ENCODE assay signal across 22 cellular contexts in genomic region chr4:725368-726234, GRCh38. TPM values are rescaled to one million over a fixed set of nuclear protein-coding genes. Genes with fewer than 3 reads are reported as not detected.
DNase-seq lines count a peak whose midpoint lies in the region; ATAC-seq, FAIRE-seq and TF ChIP-seq lines count a peak whose summit lies in the region.
"Had no signal": no experiment of that assay in that cellular context is flagged by ENCODE, and none has a peak within 500 bp of the region (broad histone marks: within the 10 kb centered on the region; RNA-seq: fewer than 3 reads in every experiment).

No MANE protein-coding gene starts in this region.

- H3F3A ChIP-seq in neural cell (ENCODE audit: insufficient read depth, low read length, poor library complexity, severe bottlenecking) = no peaks in the 10 kb centered on the region

- intact Hi-C loops in activated naive CD4-positive, alpha-beta T cell treated with anti-CD3 and anti-CD28 coated beads for 36 hours (cut with micrococcal nuclease) = no loop called here
- intact Hi-C loops in tibial artery (cut with DNase I; ENCODE audit: low total_unique reads) = no loop called here

- no peak overlapping the region for H2AK5ac ChIP-seq in H1 (ENCODE audit: low read depth, low read length)

- H2BK20ac ChIP-seq in H1 (ENCODE audit: low read length) = no peak overlapping the region

- no peak overlapping the region for H3K4me3 ChIP-seq in H1 (ENCODE audit: extremely low read depth in 1 of 4, insufficient read depth in 2 of 4, low read depth in 3 of 4, low read length in 4 of 4)
- no peak overlapping the region for H3K4me3 ChIP-seq in neural cell (ENCODE audit: low read length)
- H3K4me3 ChIP-seq in tibial artery = no peak overlapping the region
- H3K4me3 ChIP-seq: BLaER1, heart right ventricle, right lobe of liver, stomach had no signal

- H2AFZ ChIP-seq in H1 (ENCODE audit: low read length) (no peak overlapping the region), neural cell (ENCODE audit: low read depth, low read length) (no peak overlapping the region)

- no peak overlapping the region for H4K5ac ChIP-seq in H1 (ENCODE audit: insufficient read length, low read depth, low read length)

- no peak overlapping the region for H3K4me3 Mint-ChIP-seq in activated naive CD4-positive, alpha-beta T cell treated with anti-CD3 and anti-CD28 coated beads for 36 hours
- no peak overlapping the region for H3K4me3 Mint-ChIP-seq in activated naive CD4-positive, alpha-beta T cell treated with anti-CD3 and anti-CD28 coated beads, Interleukin-2, amount 10 ng/mL, durations not matched to agents 7 days and 5 days
- H3K4me3 Mint-ChIP-seq: activated naive CD8-positive, alpha-beta T cell treated with anti-CD3 and anti-CD28 coated beads for 36 hours had no signal

- no peaks in the 10 kb centered on the region for H3K9me2 ChIP-seq in neural cell (ENCODE audit: insufficient read depth, low read length)

- no peak for TF ChIP-seq CTCF in H1 (IDR thresholded peaks at IDR 0.05; ENCODE audit: control extremely low read depth in 1 of 3, insufficient read depth in 1 of 3, low read depth in 1 of 3, low read length in 3 of 3)
- TF ChIP-seq CTCF in neural cell (IDR thresholded peaks at IDR 0.05; ENCODE audit: poor library complexity, severe bottlenecking) = no peak
- TF ChIP-seq CTCF in tibial artery (IDR thresholded peaks at IDR 0.05) = no peak

- H4K20me1 ChIP-seq in H1 (replicated peaks in 1 of 2; ENCODE audit: control insufficient read depth in 1 of 2, insufficient read depth in 2 of 2, low read length in 2 of 2) (peaks cover 29 to 41% of the 10 kb centered on the region in 2 experiments), neural cell (ENCODE audit: insufficient read depth) (peaks cover 13% of the 10 kb centered on the region)

- no peaks in the 10 kb centered on the region for H3K27me3 ChIP-seq in H1 (replicated peaks in 1 of 4; ENCODE audit: control insufficient read depth in 3 of 4, extremely low read depth in 1 of 4, insufficient read depth in 3 of 4, low read length in 3 of 4)
- no peaks in the 10 kb centered on the region for H3K27me3 ChIP-seq in neural cell (ENCODE audit: insufficient read depth, low read depth, low read length)
- no peaks in the 10 kb centered on the region for H3K27me3 ChIP-seq in tibial artery
- H3K27me3 ChIP-seq: BLaER1, heart right ventricle, neutrophil, right lobe of liver, stomach had no signal

- H2BK120ac ChIP-seq in H1 (replicated peaks; ENCODE audit: low read depth, low read length) = no peak overlapping the region

- peaks cover 20% of the 10 kb centered on the region for H3K79me1 ChIP-seq in H1 (ENCODE audit: low read depth, low read length)

- H3K14ac ChIP-seq in H1 (ENCODE audit: insufficient read length) = no peak overlapping the region

- no peak overlapping the region for H3K56ac ChIP-seq in H1 (replicated peaks; ENCODE audit: insufficient read length, low read depth, low read length)

- H3K36me3 ChIP-seq in H1 (ENCODE audit: control insufficient read depth in 2 of 4, insufficient read depth in 4 of 4, low read length in 3 of 4) (peaks cover 0 to 9% (median 2%) of the 10 kb centered on the region in 4 experiments; a peak in 4 of 8 replicates), neural cell (ENCODE audit: insufficient read depth, low read length) (no peaks in the 10 kb centered on the region), tibial artery (peaks cover under 1 to 23% (median 17%) of the 10 kb centered on the region in 3 donors)

- H3K27ac ChIP-seq in H1 (ENCODE audit: low read depth, low read length) = no peak overlapping the region
- H3K27ac ChIP-seq in neural cell (ENCODE audit: low read length) = peak overlapping the region; percentile 42
- H3K27ac ChIP-seq in tibial artery = peak overlapping the region; percentile 16 to 37
- H3K27ac ChIP-seq: 22Rv1, KMS-11, right lobe of liver had no signal

- 95% methylated on average over 42 of the region's 42 CpGs; no CpG with 5 or more reads in 1 of the 2 experiments for WGBS in H1 (ENCODE audit: extremely low coverage in 1 of 2, insufficient coverage in 1 of 2, insufficient read length in 1 of 2, insufficient replicate concordance in 2 of 2, low coverage in 1 of 2, low lambda C conversion rate in 2 of 2, missing lambda C conversion rate in 1 of 2), 2 experiments

- H3K23me2 ChIP-seq in H1 (ENCODE audit: low read depth, low read length) = no peaks in the 10 kb centered on the region

- no peak overlapping the region for H3K9ac ChIP-seq in H1 (replicated peaks in 1 of 4; ENCODE audit: extremely low read depth in 1 of 4, low read depth in 3 of 4, low read length in 3 of 4)
- H3K9ac ChIP-seq in neural cell (ENCODE audit: low read length) = no peak overlapping the region
- H3K9ac ChIP-seq: BLaER1, KMS-11 had no signal

- H3K4me1 ChIP-seq in H1 (replicated peaks in 1 of 4; ENCODE audit: control insufficient read depth in 3 of 4, insufficient read depth in 4 of 4, low read length in 3 of 4) (no peaks in the 10 kb centered on the region), tibial artery (peaks cover 0 to 21% (median 8%) of the 10 kb centered on the region in 4 donors)
- H3K4me1 ChIP-seq: right lobe of liver had no signal

- H3K23ac ChIP-seq in H1 (ENCODE audit: insufficient read length) = no peak overlapping the region

- no peak for TF ChIP-seq RAD21 in H1 (IDR thresholded peaks at IDR 0.05 in 1 of 2, conservative IDR thresholded peaks at IDR 0.05 in 1 of 2; ENCODE audit: low read depth in 2 of 2, low read length in 2 of 2)
- no peak for TF ChIP-seq RAD21 in neural cell (conservative IDR thresholded peaks at IDR 0.05)

- DNase-seq in activated naive CD4-positive, alpha-beta T cell treated with anti-CD3 and anti-CD28 coated beads for 36 hours = no peak
- no peak for DNase-seq in activated naive CD4-positive, alpha-beta T cell treated with anti-CD3 and anti-CD28 coated beads, Interleukin-2, amount 10 ng/mL, durations not matched to agents 7 days and 5 days
- DNase-seq in H1 (ENCODE audit: low read depth in 1 of 2, low spot score in 2 of 2) (no peak), tibial artery (no peak), GOT3 (lab: John Stamatoyannopoulos, UW) (no peak), HT-29 (ENCODE audit: low spot score) (no peak)
- DNase-seq: activated naive CD8-positive, alpha-beta T cell treated with anti-CD3 and anti-CD28 coated beads for 36 hours; activated T-cell treated with anti-CD3 and anti-CD28 coated beads, Interleukin-2, amount 50 U/mL, for 48 hours; effector CD4-positive, alpha-beta T cell; NCI-H1048; NCI-H526; right lobe of liver; SHP77 treated with DMSO at 0.1 percent for 48 hours; stomach had no signal

- H2BK15ac ChIP-seq in H1 (ENCODE audit: low read length) = no peak overlapping the region

- no peak for FAIRE-seq in H1 (lab: Jason Lieb, UNC)

- no peak overlapping the region for H3K18ac ChIP-seq in H1 (ENCODE audit: extremely low read depth, low read length)

- peaks cover 4% of the 10 kb centered on the region for H3K4me1 Mint-ChIP-seq in activated naive CD4-positive, alpha-beta T cell treated with anti-CD3 and anti-CD28 coated beads for 36 hours (ENCODE audit: low read depth)
- H3K4me1 Mint-ChIP-seq in activated naive CD4-positive, alpha-beta T cell treated with anti-CD3 and anti-CD28 coated beads, Interleukin-2, amount 10 ng/mL, durations not matched to agents 7 days and 5 days = no peaks in the 10 kb centered on the region

- H2BK5ac ChIP-seq in H1 (ENCODE audit: low read depth, low read length) = no peak overlapping the region

- H3K36me3 Mint-ChIP-seq in activated naive CD4-positive, alpha-beta T cell treated with anti-CD3 and anti-CD28 coated beads for 36 hours (ENCODE audit: low read depth) = peaks cover 19% of the 10 kb centered on the region
- peaks cover 35% of the 10 kb centered on the region for H3K36me3 Mint-ChIP-seq in activated naive CD4-positive, alpha-beta T cell treated with anti-CD3 and anti-CD28 coated beads, Interleukin-2, amount 10 ng/mL, durations not matched to agents 7 days and 5 days

- H3K4me2 ChIP-seq in H1 (ENCODE audit: insufficient read depth in 1 of 2, low read depth in 2 of 2, low read length in 2 of 2) (no peak overlapping the region), neural cell (ENCODE audit: low read length) (no peak overlapping the region)
- H3K4me2 ChIP-seq: BLaER1, KMS-11 had no signal

- H2BK12ac ChIP-seq in H1 (ENCODE audit: low read depth, low read length) = no peak overlapping the region

- H4K8ac ChIP-seq in H1 (ENCODE audit: extremely low read depth, insufficient read depth, low read length) = peak overlapping the region; percentile 57

- H3K79me2 ChIP-seq in H1 (ENCODE audit: control insufficient read depth in 1 of 2, insufficient read depth in 2 of 2, low read length in 2 of 2) (peaks cover 3 to 65% of the 10 kb centered on the region in 2 experiments; a peak in 3 of 4 replicates), neural cell (replicated peaks; ENCODE audit: insufficient read depth, low read length) (peaks cover 59% of the 10 kb centered on the region)

- no peak overlapping the region for H4K91ac ChIP-seq in H1 (replicated peaks; ENCODE audit: insufficient read length, low read length)

- H3K9me3 Mint-ChIP-seq in activated naive CD4-positive, alpha-beta T cell treated with anti-CD3 and anti-CD28 coated beads for 36 hours = no peaks in the 10 kb centered on the region
- peaks cover 4% of the 10 kb centered on the region for H3K9me3 Mint-ChIP-seq in activated naive CD4-positive, alpha-beta T cell treated with anti-CD3 and anti-CD28 coated beads, Interleukin-2, amount 10 ng/mL, durations not matched to agents 7 days and 5 days
- H3K9me3 Mint-ChIP-seq: activated naive CD8-positive, alpha-beta T cell treated with anti-CD3 and anti-CD28 coated beads for 36 hours had no signal

- no peaks in the 10 kb centered on the region for H3K27me3 Mint-ChIP-seq in activated naive CD4-positive, alpha-beta T cell treated with anti-CD3 and anti-CD28 coated beads for 36 hours (ENCODE audit: low read depth)
- H3K27me3 Mint-ChIP-seq in activated naive CD4-positive, alpha-beta T cell treated with anti-CD3 and anti-CD28 coated beads, Interleukin-2, amount 10 ng/mL, durations not matched to agents 7 days and 5 days = no peaks in the 10 kb centered on the region
- H3K27me3 Mint-ChIP-seq: activated naive CD8-positive, alpha-beta T cell treated with anti-CD3 and anti-CD28 coated beads for 36 hours had no signal

- no peak for ATAC-seq in HG03025 (IDR thresholded peaks at IDR 0.05; ENCODE audit: low FRiP score, unreplicated experiment)
- ATAC-seq: right lobe of liver had no signal

- no peaks in the 10 kb centered on the region for H3K9me3 ChIP-seq in H1 (ENCODE audit: insufficient read depth in 2 of 2, low read depth in 1 of 2, low read length in 1 of 2)
- no peaks in the 10 kb centered on the region for H3K9me3 ChIP-seq in neural cell (ENCODE audit: low read length)
- H3K9me3 ChIP-seq in tibial artery = no peaks in the 10 kb centered on the region
- H3K9me3 ChIP-seq: heart right ventricle, neutrophil, right lobe of liver, stomach had no signal

- TF ChIP-seq EP300 in H1 (IDR thresholded peaks at IDR 0.05; ENCODE audit: borderline replicate concordance in 1 of 2, low read depth in 2 of 2, low read length in 2 of 2) (no peak), neural cell (conservative IDR thresholded peaks at IDR 0.05; ENCODE audit: poor library complexity, severe bottlenecking) (no peak)

- POLR2A ChIA-PET in H1 (lab: Charles Lee; ENCODE audit: partially characterized antibody) = interaction anchor here (1.3 to 1.4 kb wide), 2 partner anchors 38 to 41 kb away, joined by 3 read pairs; no protein-coding TSS in a partner anchor

- H3K4ac ChIP-seq in H1 (replicated peaks; ENCODE audit: insufficient read length, low read depth, low read length) = no peak overlapping the region

- CTCF ChIA-PET in activated naive CD4-positive, alpha-beta T cell treated with anti-CD3 and anti-CD28 coated beads for 36 hours (lab: Charles Lee) = interaction anchor here (0.6 kb wide), 1 partner anchor 8 kb away, joined by 3 read pairs; no protein-coding TSS in a partner anchor
- CTCF ChIA-PET in activated naive CD4-positive, alpha-beta T cell treated with anti-CD3 and anti-CD28 coated beads, Interleukin-2, amount 10 ng/mL, durations not matched to agents 7 days and 5 days (lab: Charles Lee) = no interaction called here
- CTCF ChIA-PET in H1 (lab: Charles Lee; ENCODE audit: partially characterized antibody) = interaction anchor here (0.6 to 2.6 kb wide), 5 partner anchors 11 to 94 kb away, joined by 3 to 12 read pairs (median 4); no protein-coding TSS in a partner anchor

- no peak for TF ChIP-seq POLR2A in H1 (IDR thresholded peaks at IDR 0.05; ENCODE audit: control extremely low read depth in 1 of 2, low read depth in 2 of 2, low read length in 2 of 2)

- H3K27ac Mint-ChIP-seq in activated naive CD4-positive, alpha-beta T cell treated with anti-CD3 and anti-CD28 coated beads for 36 hours = peak overlapping the region; percentile 18
- H3K27ac Mint-ChIP-seq in activated naive CD4-positive, alpha-beta T cell treated with anti-CD3 and anti-CD28 coated beads, Interleukin-2, amount 10 ng/mL, durations not matched to agents 7 days and 5 days = no peak overlapping the region
- H3K27ac Mint-ChIP-seq: activated naive CD8-positive, alpha-beta T cell treated with anti-CD3 and anti-CD28 coated beads for 36 hours had no signal

RNA-seq across cellular contexts. Expression of gene PCGF3, which starts 20.0 kb away (rescaled TPM):
- total RNA-seq in activated naive CD4-positive, alpha-beta T cell treated with anti-CD3 and anti-CD28 coated beads for 36 hours = 10 to 100 TPM; 24.7 to 25.9 TPM
- 49.7 and 52.9 TPM in 2 replicates for total RNA-seq in H1 (2021; fragmentation: NEBNext Ultra II Directional; extraction: Animal tissue kit (Norgen Biotek cat#: 25700))
- polyA plus RNA-seq in H1 (2011; rRNA removed) (52.7 and 67.4 TPM in 2 replicates), neural cell (117 and 131 TPM in 2 replicates)
- 59.3 TPM for polyA plus RNA-seq in H1 (2011; cell fraction: cytosol; rRNA removed)
- 236 TPM for polyA plus RNA-seq in H1 (2011; cell fraction: nucleus; rRNA removed)
- 39.7 to 58.4 TPM (median 51.5 TPM) in 4 replicates for polyA plus RNA-seq in H1 (2012, experiment 1 of 2)
- 19.5 TPM for polyA plus RNA-seq in H1 (2012, experiment 2 of 2)
- 37.7 TPM for polyA plus RNA-seq in H1 (2013, experiment 1 of 2)
- 33.4 TPM for polyA plus RNA-seq in H1 (2013, experiment 2 of 2)
- polyA minus RNA-seq in H1 (2011; rRNA and poly(A)+ RNA removed) = 41.1 and 51.6 TPM in 2 replicates
- polyA minus RNA-seq in H1 (2011; cell fraction: cytosol; rRNA and poly(A)+ RNA removed) = 50.2 TPM
- polyA minus RNA-seq in H1 (2011; cell fraction: nucleus; rRNA and poly(A)+ RNA removed) = 73.3 TPM
- polyA minus RNA-seq in neural cell = 130 and 145 TPM in 2 replicates
- 48.6 and 64.9 TPM in 2 replicates for total RNA-seq in HT-29 (2014; rRNA removed; shearing (Covaris generic))

RNA-seq across cellular contexts. Expression of gene SLC49A3, which starts 36.6 kb away (rescaled TPM):
- not detected for total RNA-seq in activated naive CD4-positive, alpha-beta T cell treated with anti-CD3 and anti-CD28 coated beads for 36 hours
- 5.7 and 8.8 TPM in 2 replicates for total RNA-seq in H1 (2021; fragmentation: NEBNext Ultra II Directional; extraction: Animal tissue kit (Norgen Biotek cat#: 25700))
- polyA plus RNA-seq in H1 (2011; rRNA removed) (5.0 and 6.7 TPM in 2 replicates), neural cell (not detected in 2 replicates)
- 5.4 TPM for polyA plus RNA-seq in H1 (2011; cell fraction: cytosol; rRNA removed)
- 16.0 TPM for polyA plus RNA-seq in H1 (2011; cell fraction: nucleus; rRNA removed)
- polyA plus RNA-seq in H1 (2012, experiment 1 of 2) = 2.3 to 6.0 TPM (median 5.7 TPM) in 4 replicates
- 3.0 TPM for polyA plus RNA-seq in H1 (2012, experiment 2 of 2)
- polyA plus RNA-seq in H1 (2013, experiment 1 of 2) = 2.3 TPM
- polyA plus RNA-seq in H1 (2013, experiment 2 of 2) = 1.9 TPM
- 0.98 and 2.7 TPM in 2 replicates for polyA minus RNA-seq in H1 (2011; rRNA and poly(A)+ RNA removed)
- polyA minus RNA-seq in H1 (2011; cell fraction: cytosol; rRNA and poly(A)+ RNA removed) = 2.9 TPM
- 9.7 TPM for polyA minus RNA-seq in H1 (2011; cell fraction: nucleus; rRNA and poly(A)+ RNA removed)
- polyA minus RNA-seq in neural cell = not detected in 2 replicates
- 0.56 TPM in 1 of 2 replicates, not detected in the other for total RNA-seq in HT-29 (2014; rRNA removed; shearing (Covaris generic))
- total RNA-seq: G401 had no signal

RNA-seq across cellular contexts. Expression of gene MYL5, which starts 51.3 kb away (rescaled TPM):
- 10 to 100 TPM; 12.0 to 12.9 TPM for total RNA-seq in activated naive CD4-positive, alpha-beta T cell treated with anti-CD3 and anti-CD28 coated beads for 36 hours
- 5.5 and 5.7 TPM in 2 replicates for total RNA-seq in H1 (2021; fragmentation: NEBNext Ultra II Directional; extraction: Animal tissue kit (Norgen Biotek cat#: 25700))
- 6.3 and 6.8 TPM in 2 replicates for polyA plus RNA-seq in H1 (2011; rRNA removed)
- 7.7 TPM for polyA plus RNA-seq in H1 (2011; cell fraction: cytosol; rRNA removed)
- 40.3 TPM for polyA plus RNA-seq in H1 (2011; cell fraction: nucleus; rRNA removed)
- 11.6 to 13.5 TPM (median 12.6 TPM) in 4 replicates for polyA plus RNA-seq in H1 (2012, experiment 1 of 2)
- polyA plus RNA-seq in H1 (2012, experiment 2 of 2) = 3.7 TPM
- polyA plus RNA-seq in H1 (2013, experiment 1 of 2) = 4.6 TPM
- polyA plus RNA-seq in H1 (2013, experiment 2 of 2) = 3.5 TPM
- 2.5 and 6.8 TPM in 2 replicates for polyA minus RNA-seq in H1 (2011; rRNA and poly(A)+ RNA removed)
- polyA minus RNA-seq in H1 (2011; cell fraction: cytosol; rRNA and poly(A)+ RNA removed) = 6.9 TPM
- 19.0 TPM for polyA minus RNA-seq in H1 (2011; cell fraction: nucleus; rRNA and poly(A)+ RNA removed)
- 15.1 and 18.3 TPM in 2 replicates for polyA plus RNA-seq in neural cell
- 9.5 and 11.4 TPM in 2 replicates for polyA minus RNA-seq in neural cell
- 10.9 and 12.6 TPM in 2 replicates for total RNA-seq in HT-29 (2014; rRNA removed; shearing (Covaris generic))

RNA-seq across cellular contexts. Expression of gene ATP5ME, which starts 51.5 kb away (rescaled TPM):
- 100 to 1,000 TPM; 254 to 257 TPM for total RNA-seq in activated naive CD4-positive, alpha-beta T cell treated with anti-CD3 and anti-CD28 coated beads for 36 hours
- total RNA-seq in H1 (2021; fragmentation: NEBNext Ultra II Directional; extraction: Animal tissue kit (Norgen Biotek cat#: 25700)) = 375 and 413 TPM in 2 replicates
- polyA plus RNA-seq in H1 (2011; rRNA removed) (450 and 538 TPM in 2 replicates), neural cell (156 and 276 TPM in 2 replicates)
- polyA plus RNA-seq in H1 (2011; cell fraction: cytosol; rRNA removed) = 736 TPM
- polyA plus RNA-seq in H1 (2011; cell fraction: nucleus; rRNA removed) = 398 TPM
- polyA plus RNA-seq in H1 (2012, experiment 1 of 2) = 972 to 1,582 TPM (median 1,208 TPM) in 4 replicates
- 606 TPM for polyA plus RNA-seq in H1 (2012, experiment 2 of 2)
- 1,182 TPM for polyA plus RNA-seq in H1 (2013, experiment 1 of 2)
- 1,303 TPM for polyA plus RNA-seq in H1 (2013, experiment 2 of 2)
- polyA minus RNA-seq in H1 (2011; rRNA and poly(A)+ RNA removed) = 143 and 154 TPM in 2 replicates
- 98.1 TPM for polyA minus RNA-seq in H1 (2011; cell fraction: cytosol; rRNA and poly(A)+ RNA removed)
- 109 TPM for polyA minus RNA-seq in H1 (2011; cell fraction: nucleus; rRNA and poly(A)+ RNA removed)
- 34.8 and 38.3 TPM in 2 replicates for polyA minus RNA-seq in neural cell
- 378 and 389 TPM in 2 replicates for total RNA-seq in HT-29 (2014; rRNA removed; shearing (Covaris generic))
